In the genomic region with DNA sequence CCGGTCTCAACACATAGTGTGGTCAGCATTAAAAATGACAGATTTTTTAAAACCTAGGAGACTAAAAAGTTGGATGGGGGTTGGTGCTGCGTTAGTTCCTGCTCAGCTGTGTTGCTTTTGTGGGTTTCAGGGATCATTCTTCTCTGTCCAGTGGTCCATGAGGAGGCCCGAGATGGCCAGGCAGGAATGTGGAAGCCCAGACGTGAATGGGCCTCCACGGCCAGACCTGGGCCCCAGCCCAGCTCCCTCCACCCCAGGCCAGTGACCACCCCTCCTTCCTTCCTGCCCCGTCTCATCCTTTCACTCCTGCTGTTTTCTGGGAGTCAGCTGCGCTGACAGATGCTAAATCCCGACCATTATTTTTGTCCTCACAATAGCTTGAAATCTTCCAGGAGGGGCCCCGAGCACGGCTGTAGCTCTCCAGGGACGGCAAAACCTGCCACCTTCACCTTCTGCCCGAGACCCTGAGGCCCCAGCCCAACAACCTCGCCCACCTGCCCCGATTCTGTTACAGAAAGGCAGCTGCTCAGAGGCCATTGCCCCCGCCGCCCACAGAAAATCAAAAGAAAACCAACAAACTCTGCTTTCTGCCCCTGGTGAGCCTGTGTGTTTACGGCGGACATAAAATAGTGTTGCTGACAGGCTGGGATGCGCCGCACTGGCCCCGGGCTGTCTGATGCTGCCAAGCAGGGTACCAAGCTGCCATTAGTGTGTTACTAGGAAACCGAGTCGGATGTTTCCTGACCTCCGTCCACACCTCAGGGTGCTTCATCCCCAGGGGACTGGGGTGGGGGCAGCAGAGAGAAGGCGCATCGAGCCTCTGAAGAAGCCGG, we compare ENCODE assay signal across 13 cellular contexts.
DNase-seq lines count a peak whose midpoint lies in the region; ATAC-seq, FAIRE-seq and TF ChIP-seq lines count a peak whose summit lies in the region.
"Had no signal": no experiment of that assay in that cellular context is flagged by ENCODE, and none has a peak within 500 bp of the region (broad histone marks: within the 10 kb centered on the region; RNA-seq: fewer than 3 reads in every experiment).

No MANE protein-coding gene starts in this region.

- no peaks in the 10 kb centered on the region for H3K9me2 ChIP-seq in GM23248 (ENCODE audit: insufficient read depth)

- H3K79me2 ChIP-seq in trophoblast cell (ENCODE audit: control insufficient read depth, insufficient read depth, low read length, poor library complexity) (peaks cover 4% of the 10 kb centered on the region), GM23248 (ENCODE audit: insufficient read depth) (no peaks in the 10 kb centered on the region)

- FAIRE-seq in D721Med (lab: Jason Lieb, UNC) = no peak
- FAIRE-seq: small intestine had no signal

- H3F3A ChIP-seq in GM23248 (ENCODE audit: insufficient read depth) = no peaks in the 10 kb centered on the region

- H3K4ac ChIP-seq in trophoblast cell (ENCODE audit: low read depth, low read length) = no peak overlapping the region

- no peak overlapping the region for H4K8ac ChIP-seq in trophoblast cell (ENCODE audit: low read depth, low read length)

- H3K14ac ChIP-seq in trophoblast cell (ENCODE audit: low read length) = peak overlapping the region; percentile 7

- peak overlapping the region; percentile 2 for H3K18ac ChIP-seq in trophoblast cell (ENCODE audit: low read length)

- no peak overlapping the region for H2BK5ac ChIP-seq in trophoblast cell (ENCODE audit: low read depth, low read length, poor library complexity)

- no peak overlapping the region for H3K4me3 ChIP-seq in astrocyte of the spinal cord (ENCODE audit: low read depth, low read length)
- H3K4me3 ChIP-seq in trophoblast cell (ENCODE audit: low read depth, low read length) = no peak overlapping the region
- H3K4me3 ChIP-seq in GM23248 = no peak overlapping the region
- H3K4me3 ChIP-seq: HAP-1 had no signal

- H3K36me3 ChIP-seq in trophoblast cell (ENCODE audit: control insufficient read depth in 1 of 2, insufficient read depth in 2 of 2, low read length in 2 of 2) (peaks cover 42 to 52% of the 10 kb centered on the region in 2 experiments), GM23248 (ENCODE audit: low read depth) (no peaks in the 10 kb centered on the region)
- H3K36me3 ChIP-seq: brain microvascular endothelial cell had no signal

- H4K91ac ChIP-seq in trophoblast cell (ENCODE audit: low read depth, low read length) = no peak overlapping the region

- no peaks in the 10 kb centered on the region for H4K20me1 ChIP-seq in GM23248 (ENCODE audit: insufficient read depth)

- H3K4me2 ChIP-seq in trophoblast cell (ENCODE audit: low read length) (no peak overlapping the region), GM23248 (ENCODE audit: unreplicated experiment) (no peak overlapping the region)

- H3K27me3 ChIP-seq in trophoblast cell (ENCODE audit: insufficient read depth, low read length) (no peaks in the 10 kb centered on the region), GM23248 (replicated peaks; ENCODE audit: insufficient read depth) (no peaks in the 10 kb centered on the region)
- H3K27me3 ChIP-seq: brain microvascular endothelial cell had no signal

- TF ChIP-seq CTCF in astrocyte of the spinal cord (IDR thresholded peaks at IDR 0.05; ENCODE audit: low read depth, low read length) (no peak), D721Med (IDR thresholded peaks at IDR 0.05; ENCODE audit: insufficient read depth, missing control alignments) (no peak)

- peaks cover 5% of the 10 kb centered on the region for H3K79me1 ChIP-seq in trophoblast cell (ENCODE audit: low read length)

- peak overlapping the region; percentile 28 for H2BK12ac ChIP-seq in trophoblast cell (ENCODE audit: low read length)

- no peak overlapping the region for H2AK5ac ChIP-seq in trophoblast cell (ENCODE audit: low read length)

- no peak overlapping the region for H2BK120ac ChIP-seq in trophoblast cell (ENCODE audit: insufficient read depth, low read length, poor library complexity)

- no peak overlapping the region for H4K12ac ChIP-seq in trophoblast cell (ENCODE audit: low read depth, low read length)

- no peak overlapping the region for H2AFZ ChIP-seq in trophoblast cell (ENCODE audit: insufficient read depth, low read length, poor library complexity)
- no peak overlapping the region for H2AFZ ChIP-seq in GM23248

- no peak overlapping the region for H3K23ac ChIP-seq in trophoblast cell (ENCODE audit: low read length)

- DNase-seq in astrocyte of the spinal cord (ENCODE audit: low read depth, low spot score) (peak; percentile 76), trophoblast cell (no peak), DMS153 treated with DMSO at 0.1 percent for 48 hours (lab: John Stamatoyannopoulos, UW; ENCODE audit: unreplicated experiment) (no peak), D721Med (ENCODE audit: insufficient read length, low spot score) (no peak), GM23248 (no peak)
- no peak for DNase-seq in stimulated activated CD4-positive, alpha-beta T cell treated with anti-CD3 and anti-CD28 coated beads, Interleukin-4, amount 100 ng/mL, for 4 hours
- DNase-seq: brain microvascular endothelial cell, MV-4-11, OCI-M1, small intestine had no signal

- in situ Hi-C loops in astrocyte of the spinal cord (cut with HindIII; ENCODE audit: low sequenced_read_pairs) = no loop called here
- in situ Hi-C loops in GM23248 (cut with MboI) = no loop called here

- WGBS in trophoblast cell (ENCODE audit: extremely low coverage, insufficient coverage, insufficient read length) = no CpG with 5 or more reads among the region's 27 CpGs
- 88 to 91% methylated on average over 25 to 27 of the region's 27 CpGs for WGBS in GM23248 (ENCODE audit: low coverage in 1 of 2, low lambda C conversion rate in 2 of 2, missing lambda C conversion rate in 2 of 2), 2 experiments

- H3K27ac ChIP-seq in trophoblast cell (ENCODE audit: low read depth, low read length) = no peak overlapping the region
- H3K27ac ChIP-seq in GM23248 = no peak overlapping the region
- H3K27ac ChIP-seq: brain microvascular endothelial cell had no signal

- ATAC-seq in GM19452 (IDR thresholded peaks at IDR 0.05; ENCODE audit: unreplicated experiment) = peak; percentile 34
- ATAC-seq in HG03460 (IDR thresholded peaks at IDR 0.05; ENCODE audit: unreplicated experiment) = peak; percentile 43

- H3K9me3 ChIP-seq in trophoblast cell (ENCODE audit: insufficient read depth, low read depth, low read length) (no peaks in the 10 kb centered on the region), GM23248 (ENCODE audit: low read depth) (no peaks in the 10 kb centered on the region)
- H3K9me3 ChIP-seq: HAP-1 had no signal

- H3K4me1 ChIP-seq in trophoblast cell (ENCODE audit: control insufficient read depth in 1 of 2, insufficient read depth in 2 of 2, low read length in 2 of 2) = peaks cover 8 to 12% of the 10 kb centered on the region in 2 experiments
- no peaks in the 10 kb centered on the region for H3K4me1 ChIP-seq in GM23248 (ENCODE audit: insufficient read depth)

- H3K9ac ChIP-seq in trophoblast cell (ENCODE audit: low read length) (no peak overlapping the region), GM23248 (no peak overlapping the region)
